In the genomic region with DNA sequence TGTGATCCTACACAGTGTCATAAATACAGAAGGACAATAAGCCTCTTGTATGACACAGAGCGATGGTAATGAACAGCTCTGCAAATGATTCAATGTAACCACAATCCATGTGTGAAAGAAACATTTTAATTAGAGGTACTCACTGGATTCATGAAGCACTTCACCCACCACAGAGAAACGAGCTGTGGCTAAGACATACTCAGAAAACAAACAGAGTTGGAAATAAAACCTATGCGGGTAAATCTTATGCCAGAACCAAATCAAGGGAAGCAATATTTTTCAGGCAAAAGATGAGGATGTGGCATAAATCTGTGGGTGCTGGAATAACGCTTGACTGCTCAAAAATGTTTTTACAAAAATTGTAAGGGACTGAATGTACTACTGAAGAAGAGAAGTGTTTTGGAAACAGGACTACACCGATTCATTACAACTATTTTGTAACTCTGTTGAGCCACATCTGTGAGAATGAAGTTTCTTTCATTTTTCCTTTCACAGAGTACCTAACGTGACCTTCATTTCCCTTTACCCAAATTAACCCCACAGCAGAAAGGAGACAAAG, we compare ENCODE assay signal across 8 cellular contexts.
DNase-seq lines count a peak whose midpoint lies in the region; ATAC-seq, FAIRE-seq and TF ChIP-seq lines count a peak whose summit lies in the region.

No MANE protein-coding gene starts in this region.

- H3K27me3 ChIP-seq in gastroesophageal sphincter: no peaks in the 10 kb centered on the region

- no peaks in the 10 kb centered on the region for H3K9me3 ChIP-seq in gastroesophageal sphincter

- TF ChIP-seq CTCF in fibroblast of mammary gland (conservative IDR thresholded peaks at IDR 0.05; ENCODE audit: control insufficient read depth, insufficient read depth, low read depth, low read length) (no peak), gastroesophageal sphincter (IDR thresholded peaks at IDR 0.05) (no peak)

- H3K4me3 ChIP-seq in fibroblast of mammary gland (ENCODE audit: control insufficient read depth, low read depth, low read length) (no peak overlapping the region), gastroesophageal sphincter (no peak overlapping the region)

- ATAC-seq in GM18519 (IDR thresholded peaks at IDR 0.05; ENCODE audit: low FRiP score, unreplicated experiment) (peak; percentile 70), left ventricle myocardium superior (no peak), gastroesophageal sphincter (no peak)

- TF ChIP-seq POLR2A in H54 (IDR thresholded peaks at IDR 0.05; ENCODE audit: low read depth, low read length): no peak
- no peak for TF ChIP-seq POLR2A in gastroesophageal sphincter (IDR thresholded peaks at IDR 0.05)

- WGBS in gastroesophageal sphincter (ENCODE audit: low coverage in 1 of 2), 2 donors: 54 to 57% methylated on average over 6 of the region's 6 CpGs

- H3K4me1 ChIP-seq in gastroesophageal sphincter: peaks cover 0 to 24% (median 6%) of the 10 kb centered on the region in 3 donors

- no peaks in the 10 kb centered on the region for H3K36me3 ChIP-seq in gastroesophageal sphincter

- no peak for TF ChIP-seq EP300 in gastroesophageal sphincter (IDR thresholded peaks at IDR 0.05)

- peak overlapping the region in 2 of 4 donors; percentile 27 to 66 for H3K27ac ChIP-seq in gastroesophageal sphincter

- intact Hi-C loops in left ventricle myocardium superior (cut with micrococcal nuclease): no loop called here

- in situ Hi-C loops in ACHN (cut with HindIII; ENCODE audit: low pct_ligation_motif_present, low pct_unique_long_range_greater_than_20kb, low sequenced_read_pairs): no loop called here

- DNase-seq in H54 (ENCODE audit: insufficient read length, low spot score): no peak
- DNase-seq in NCI-H2107 (lab: John Stamatoyannopoulos, UW): peak; percentile 61
- DNase-seq in fibroblast of mammary gland (ENCODE audit: low read depth): peak; percentile 56
- no peak for DNase-seq in NCI-H510A (lab: John Stamatoyannopoulos, UW)
- no peak for DNase-seq in ACHN
- DNase-seq in left ventricle myocardium superior: no peak

- FAIRE-seq in H54 (lab: Jason Lieb, UNC): peak; percentile 6

Comparison
In these comparisons a context has a peak if more than half of its experiments do, and no peak if none do; other contexts are left out.
1. DNase-seq: peak in NCI-H2107 (single experiment) and fibroblast of mammary gland (single experiment); none in H54 (single experiment), NCI-H510A (single experiment), ACHN (single experiment) and left ventricle myocardium superior (single experiment).